In genomic region chr4:66055999-66056398, GRCh38 we compare ENCODE assay signal across 20 cellular contexts.
A peak's percentile ranks its signal among the peaks of the same experiment; 100 is the strongest.
DNase-seq lines count a peak whose midpoint lies in the region; ATAC-seq, FAIRE-seq and TF ChIP-seq lines count a peak whose summit lies in the region.
"Had no signal": no experiment of that assay in that cellular context is flagged by ENCODE, and none has a peak within 500 bp of the region (broad histone marks: within the 10 kb centered on the region; RNA-seq: fewer than 3 reads in every experiment).

No MANE protein-coding gene starts in this region.

- H2AK9ac ChIP-seq in IMR-90 (replicated peaks; ENCODE audit: low read depth, low read length, poor library complexity), result no peak overlapping the region

- no peak for TF ChIP-seq EP300 in HepG2 (IDR thresholded peaks at IDR 0.05; ENCODE audit: low read depth in 2 of 2, low read length in 2 of 2)
- no peak for TF ChIP-seq EP300 in HepG2 (CRISPR knock-in tag; IDR thresholded peaks at IDR 0.05; ENCODE audit: borderline replicate concordance)

- no peak overlapping the region for H3K27ac Mint-ChIP-seq in MCF 10A (ENCODE audit: low read depth, unreplicated experiment)
- H3K27ac Mint-ChIP-seq: CD4-positive, CD25-positive, alpha-beta regulatory T cell; CD8-positive, alpha-beta T cell; GM23338; H9 had no signal

- H4K20me1 ChIP-seq in HepG2 (ENCODE audit: insufficient read depth, low read length) (no peaks in the 10 kb centered on the region), IMR-90 (ENCODE audit: insufficient read depth, low read length) (no peaks in the 10 kb centered on the region)

- H2AFZ ChIP-seq in HepG2 (ENCODE audit: low read length), result no peak overlapping the region
- H2AFZ ChIP-seq in IMR-90 (replicated peaks; ENCODE audit: low read length, poor library complexity), result no peak overlapping the region
- H2AFZ ChIP-seq: GM23338 had no signal

- no peak overlapping the region for H2AK5ac ChIP-seq in IMR-90 (ENCODE audit: low read depth, low read length)

- H4K8ac ChIP-seq in IMR-90 (ENCODE audit: low read depth in 2 of 2, low read length in 2 of 2), result no peak overlapping the region

- no peaks in the 10 kb centered on the region for H3K9me3 Mint-ChIP-seq in MCF 10A (ENCODE audit: unreplicated experiment)
- H3K9me3 Mint-ChIP-seq: GM23338 had no signal

- no peak overlapping the region for H3K23ac ChIP-seq in IMR-90 (ENCODE audit: low read depth, low read length)

- FAIRE-seq in HepG2 (lab: Jason Lieb, UNC), result no peak
- no peak for FAIRE-seq in bronchial epithelial cell (lab: Jason Lieb, UNC)
- FAIRE-seq: GM12891, GM18507 had no signal

- H3K56ac ChIP-seq in IMR-90 (ENCODE audit: extremely low read depth, insufficient read depth, low read length), result no peak overlapping the region

- H3K27me3 Mint-ChIP-seq in MCF 10A (ENCODE audit: insufficient read depth, unreplicated experiment), result no peaks in the 10 kb centered on the region
- H3K27me3 Mint-ChIP-seq: CD4-positive, CD25-positive, alpha-beta regulatory T cell had no signal

- H2BK5ac ChIP-seq in IMR-90 (ENCODE audit: low read depth, low read length, poor library complexity, severe bottlenecking), result no peak overlapping the region

- no peaks in the 10 kb centered on the region for H3K4me1 Mint-ChIP-seq in MCF 10A (ENCODE audit: insufficient read depth, unreplicated experiment)
- H3K4me1 Mint-ChIP-seq: CD4-positive, CD25-positive, alpha-beta regulatory T cell; GM23338; H9 had no signal

- dilution Hi-C loops in IMR-90 (cut with HindIII; ENCODE audit: low sequenced_read_pairs, unreplicated experiment), result no loop called here

- H3K4ac ChIP-seq in IMR-90 (ENCODE audit: low read depth, low read length), result no peak overlapping the region

- no peak overlapping the region for H3K14ac ChIP-seq in IMR-90 (replicated peaks; ENCODE audit: low read depth, low read length)

- H4K5ac ChIP-seq in IMR-90 (ENCODE audit: low read depth, low read length), result no peak overlapping the region

- intact Hi-C loops in HepG2 (cut with micrococcal nuclease; ENCODE audit: unreplicated experiment), result no loop called here
- intact Hi-C loops in right lobe of liver (cut with DNase I), result no loop called here
- intact Hi-C loops in IMR-90 (cut with micrococcal nuclease), result no loop called here
- intact Hi-C loops in MCF 10A (cut with micrococcal nuclease), result no loop called here

- no TSS peak for BruUV-seq in HepG2 (replicated peaks; lab: Mats Ljungman, UMichigan)
- BruUV-seq in IMR-90 (replicated peaks; lab: Mats Ljungman, UMichigan), result no TSS peak
- BruUV-seq in MCF 10A (replicated peaks; lab: Mats Ljungman, UMichigan), result no TSS peak

- no peak overlapping the region for H3K27ac ChIP-seq in HepG2 (ENCODE audit: extremely low read length, insufficient read depth, low read length)
- no peak overlapping the region for H3K27ac ChIP-seq in right lobe of liver
- H3K27ac ChIP-seq in IMR-90 (ENCODE audit: insufficient read depth, low read length), result no peak overlapping the region

- ATAC-seq in HepG2 (no peak), right lobe of liver (no peak), IMR-90 (ENCODE audit: low read depth) (no peak), HG03439 (IDR thresholded peaks at IDR 0.05; ENCODE audit: unreplicated experiment) (no peak)
- ATAC-seq: CD8-positive, alpha-beta T cell; GM23338; HCT116 had no signal

- no peak for TF ChIP-seq CTCF in HepG2 (CRISPR knock-in tag; IDR thresholded peaks at IDR 0.05)
- TF ChIP-seq CTCF in right lobe of liver (IDR thresholded peaks at IDR 0.05), result no peak
- no peak for TF ChIP-seq CTCF in IMR-90 (conservative IDR thresholded peaks at IDR 0.05; ENCODE audit: low read depth, low read length)
- TF ChIP-seq CTCF in bronchial epithelial cell (IDR thresholded peaks at IDR 0.05; ENCODE audit: insufficient read depth, low read length, severe bottlenecking), result no peak
- no peak for TF ChIP-seq CTCF in MCF 10A (IDR thresholded peaks at IDR 0.05; ENCODE audit: unreplicated experiment)

- no peak overlapping the region for H2BK20ac ChIP-seq in IMR-90 (ENCODE audit: low read depth, low read length)

- in situ Hi-C loops in HepG2 (cut with HindIII; ENCODE audit: extremely low pct_ligation_motif_present, low pct_unique_long_range_greater_than_20kb), result no loop called here
- in situ Hi-C loops in IMR-90 (cut with MboI; ENCODE audit: low sequenced_read_pairs), result no loop called here

- no peaks in the 10 kb centered on the region for H3K79me1 ChIP-seq in IMR-90 (ENCODE audit: low read depth in 1 of 2, low read length in 2 of 2)

- H4K91ac ChIP-seq in IMR-90 (ENCODE audit: insufficient read depth, low read depth, low read length), result no peak overlapping the region

- POLR2A ChIA-PET in HepG2 (lab: Yijun Ruan, JAX), result no interaction called here
- POLR2A ChIA-PET in IMR-90 (lab: Charles Lee; ENCODE audit: unreplicated experiment), result no interaction called here
- POLR2A ChIA-PET in MCF 10A (lab: Yijun Ruan, JAX), result interaction anchor here (0.6 kb wide), 1 partner anchor 169 kb away, joined by 3 read pairs; no protein-coding TSS in a partner anchor

- H3K27me3 ChIP-seq in HepG2 (ENCODE audit: control insufficient read depth in 1 of 2, insufficient read depth in 2 of 2, low read length in 2 of 2) (no peaks in the 10 kb centered on the region), right lobe of liver (no peaks in the 10 kb centered on the region), IMR-90 (ENCODE audit: control insufficient read depth, insufficient read depth, low read length) (no peaks in the 10 kb centered on the region), bronchial epithelial cell (ENCODE audit: control insufficient read depth, insufficient read depth, low read length) (no peaks in the 10 kb centered on the region)

- no peak overlapping the region for H2BK120ac ChIP-seq in IMR-90 (ENCODE audit: low read depth, low read length)

- H3K9me3 ChIP-seq in HepG2 (ENCODE audit: low read length), result no peaks in the 10 kb centered on the region
- H3K9me3 ChIP-seq in right lobe of liver, result no peaks in the 10 kb centered on the region
- H3K9me3 ChIP-seq in IMR-90 (ENCODE audit: control insufficient read depth, insufficient read depth, low read length), result peaks cover 3% of the 10 kb centered on the region; the same call in 1 of the 2 replicates
- H3K9me3 ChIP-seq: Caco-2 had no signal

- H3K9me1 ChIP-seq in IMR-90 (ENCODE audit: insufficient read depth, low read length), result no peaks in the 10 kb centered on the region

- no peak overlapping the region for H3K4me3 Mint-ChIP-seq in MCF 10A (ENCODE audit: unreplicated experiment)
- H3K4me3 Mint-ChIP-seq: CD4-positive, CD25-positive, alpha-beta regulatory T cell; CD8-positive, alpha-beta T cell; GM23338; H9 had no signal

- H3K4me2 ChIP-seq in HepG2 (ENCODE audit: low read depth, low read length) (no peak overlapping the region), IMR-90 (ENCODE audit: low read depth, low read length) (no peak overlapping the region)
- H3K4me2 ChIP-seq: GM23338 had no signal

- CTCF ChIA-PET in HepG2 (lab: Yijun Ruan, JAX; ENCODE audit: low intra/inter-chr PET ratio, low total read pairs) (no interaction called here), IMR-90 (lab: Yijun Ruan, JAX) (no interaction called here), MCF 10A (lab: Yijun Ruan, JAX) (no interaction called here)

- DNase-seq in HepG2 (ENCODE audit: low spot score) (no peak), right lobe of liver (no peak), IMR-90 (no peak), bronchial epithelial cell (ENCODE audit: low read depth) (peak; percentile 0), MCF 10A (ENCODE audit: unreplicated experiment) (no peak)
- DNase-seq: 8988T; C1 segment of cervical spinal cord; Caco-2; CD4-positive, CD25-positive, alpha-beta regulatory T cell; CD8-positive, alpha-beta T cell; DMS 273 treated with DMSO at 0.1 percent for 48 hours; DMS79; EL; GF-D8; H9 had no signal

- peaks cover 7% of the 10 kb centered on the region for H3K36me3 Mint-ChIP-seq in MCF 10A (ENCODE audit: insufficient read depth, unreplicated experiment)
- H3K36me3 Mint-ChIP-seq: CD4-positive, CD25-positive, alpha-beta regulatory T cell; CD8-positive, alpha-beta T cell had no signal

- no peaks in the 10 kb centered on the region for H3K79me2 ChIP-seq in HepG2 (ENCODE audit: insufficient read depth, low read length)

- H3K4me1 ChIP-seq in HepG2 (ENCODE audit: insufficient read depth, low read length), result no peaks in the 10 kb centered on the region
- H3K4me1 ChIP-seq in right lobe of liver, result no peaks in the 10 kb centered on the region
- H3K4me1 ChIP-seq in IMR-90 (ENCODE audit: control insufficient read depth, insufficient read depth, low read length), result no peaks in the 10 kb centered on the region
- H3K4me1 ChIP-seq: Caco-2 had no signal

- H2BK15ac ChIP-seq in IMR-90 (ENCODE audit: low read depth, low read length), result no peak overlapping the region

- H3K9ac ChIP-seq in HepG2 (ENCODE audit: insufficient read depth, low read depth, low read length) (no peak overlapping the region), IMR-90 (ENCODE audit: low read depth, low read length) (no peak overlapping the region)

- no peaks in the 10 kb centered on the region for H3K36me3 ChIP-seq in HepG2 (replicated peaks in 1 of 2; ENCODE audit: control insufficient read depth in 1 of 2, insufficient read depth in 2 of 2, low read length in 2 of 2)
- no peaks in the 10 kb centered on the region for H3K36me3 ChIP-seq in right lobe of liver
- H3K36me3 ChIP-seq in IMR-90 (ENCODE audit: control insufficient read depth, insufficient read depth, low read length), result no peaks in the 10 kb centered on the region
- no peaks in the 10 kb centered on the region for H3K36me3 ChIP-seq in bronchial epithelial cell (ENCODE audit: control insufficient read depth, insufficient read depth, low read length)

- H3K4me3 ChIP-seq in HepG2 (replicated peaks in 1 of 3; ENCODE audit: insufficient read depth in 1 of 3, low read depth in 2 of 3, low read length in 3 of 3), result no peak overlapping the region
- no peak overlapping the region for H3K4me3 ChIP-seq in right lobe of liver
- no peak overlapping the region for H3K4me3 ChIP-seq in IMR-90 (ENCODE audit: insufficient read depth, low read depth, low read length)
- H3K4me3 ChIP-seq in bronchial epithelial cell (ENCODE audit: low read depth, low read length), result no peak overlapping the region
- H3K4me3 ChIP-seq: GM23338 had no signal

- TF ChIP-seq POLR2A in HepG2 (IDR thresholded peaks at IDR 0.05; ENCODE audit: insufficient read depth in 1 of 2, low read depth in 2 of 2, low read length in 2 of 2) (no peak), right lobe of liver (IDR thresholded peaks at IDR 0.05) (no peak), IMR-90 (IDR thresholded peaks at IDR 0.05; ENCODE audit: low read depth, low read length) (no peak)

- TF ChIP-seq RAD21 in HepG2 (CRISPR knock-in tag; IDR thresholded peaks at IDR 0.05) (no peak), IMR-90 (IDR thresholded peaks at IDR 0.05; ENCODE audit: low read length) (no peak)

- no peak overlapping the region for H3K18ac ChIP-seq in IMR-90 (ENCODE audit: low read depth, low read length)

TF ChIP-seq in HepG2, 621 proteins besides CTCF, POLR2A, EP300 and RAD21 (continues in another document):
- peak; percentile 22; the same call in 1 of the 2 replicates for TF ChIP-seq NFE2L2 (IDR thresholded peaks at IDR 0.05; ENCODE audit: low read length)
- no peak for TF ChIP-seq FLYWCH1 (CRISPR knock-in tag; IDR thresholded peaks at IDR 0.05)

TF ChIP-seq in IMR-90, 13 proteins besides CTCF, POLR2A, EP300 and RAD21 (continues in another document):
- TF ChIP-seq RCOR1 (IDR thresholded peaks at IDR 0.05; ENCODE audit: insufficient replicate concordance, low read length) (no peak), MAZ (IDR thresholded peaks at IDR 0.05; ENCODE audit: borderline replicate concordance, low read depth, low read length) (no peak), NFE2L2 (IDR thresholded peaks at IDR 0.05; ENCODE audit: low read depth, low read length) (peak; percentile 36; the same call in 1 of the 2 replicates)
